In the genomic region with DNA sequence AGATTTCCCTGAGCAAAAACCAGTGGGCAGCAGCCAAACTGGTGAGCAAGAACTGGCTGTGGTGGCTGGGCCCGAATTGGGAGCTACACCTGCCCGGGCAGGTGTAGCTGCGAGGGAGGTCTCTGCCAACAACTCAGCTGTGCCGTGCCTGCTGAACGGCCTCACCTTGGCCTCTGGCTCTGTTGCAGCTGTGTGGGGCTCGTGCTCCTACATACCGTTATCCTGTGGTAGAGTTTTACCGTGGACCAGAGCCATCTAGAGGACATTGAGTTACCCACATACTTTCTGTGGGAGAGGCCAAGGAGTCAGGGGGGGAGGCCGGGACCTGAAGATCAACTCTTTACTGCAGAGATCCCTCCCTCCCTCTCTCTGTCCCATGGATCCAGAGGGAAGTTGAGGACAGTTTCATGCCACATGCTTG, we compare ENCODE assay signal across 9 cellular contexts. TPM values are rescaled to one million over a fixed set of nuclear protein-coding genes. Genes with fewer than 3 reads are reported as not detected.
DNase-seq lines count a peak whose midpoint lies in the region; ATAC-seq and TF ChIP-seq lines count a peak whose summit lies in the region.
"Had no signal": no experiment of that assay in that cellular context is flagged by ENCODE, and none has a peak within 500 bp of the region (broad histone marks: within the 10 kb centered on the region; RNA-seq: fewer than 3 reads in every experiment).

No MANE protein-coding gene starts in this region.

- intact Hi-C loops in thyroid gland (cut with DNase I) = no loop called here
- intact Hi-C loops in PC-3 (cut with micrococcal nuclease) = loop anchor here (10.0 kb wide), 1 partner anchor 170 kb away; no protein-coding TSS in a partner anchor

- TF ChIP-seq CTCF in AG04450 (IDR thresholded peaks at IDR 0.05; ENCODE audit: low read depth, low read length) (peak; percentile 23; the same call in 1 of the 2 replicates), epithelial cell of esophagus (IDR thresholded peaks at IDR 0.05; ENCODE audit: insufficient read depth, low read depth, low read length, missing control alignments) (no peak), upper lobe of left lung (IDR thresholded peaks at IDR 0.05) (no peak), thyroid gland (IDR thresholded peaks at IDR 0.05) (no peak), PC-3 (conservative IDR thresholded peaks at IDR 0.05; ENCODE audit: low read depth, low read length) (no peak)

- BruUV-seq in PC-3 (replicated peaks; lab: Mats Ljungman, UMichigan) = no TSS peak

- POLR2A ChIA-PET in AG04450 (lab: Yijun Ruan, JAX) (no interaction called here), PC-3 (lab: Charles Lee; ENCODE audit: unreplicated experiment) (no interaction called here)

- H3K4me3 ChIP-seq in AG04450 (ENCODE audit: low read depth, low read length) (no peak overlapping the region), epithelial cell of esophagus (ENCODE audit: low read length) (no peak overlapping the region), upper lobe of left lung (no peak overlapping the region), thyroid gland (replicated peaks in 1 of 3) (no peak overlapping the region), PC-3 (ENCODE audit: low read length) (no peak overlapping the region)
- H3K4me3 ChIP-seq: adrenal gland had no signal

- TF ChIP-seq EP300 in upper lobe of left lung (IDR thresholded peaks at IDR 0.05) = no peak

- peak; percentile 80 for ATAC-seq in GM18498 (IDR thresholded peaks at IDR 0.05; ENCODE audit: unreplicated experiment)
- peak; percentile 67 for ATAC-seq in HG02938 (IDR thresholded peaks at IDR 0.05; ENCODE audit: unreplicated experiment)
- peak; percentile 48 to 64 for ATAC-seq in upper lobe of left lung (ENCODE audit: low FRiP score in 2 of 2)
- no peak for ATAC-seq in PC-3

- H3K9ac ChIP-seq in PC-3 (ENCODE audit: low read length) = no peak overlapping the region

- H3K36me3 ChIP-seq in upper lobe of left lung (no peaks in the 10 kb centered on the region), thyroid gland (no peaks in the 10 kb centered on the region), PC-3 (ENCODE audit: low read depth, low read length) (no peaks in the 10 kb centered on the region)
- H3K36me3 ChIP-seq: adrenal gland had no signal

- H3K9me2 ChIP-seq in PC-3 (replicated peaks; ENCODE audit: low read length) = no peaks in the 10 kb centered on the region

- no peak overlapping the region for H2AFZ ChIP-seq in PC-3 (ENCODE audit: low read length)

- 35 to 39% methylated on average over 4 to 9 of the region's 9 CpGs for WGBS in upper lobe of left lung, 2 donors
- WGBS in thyroid gland, 2 donors = 54 to 62% methylated on average over 8 to 9 of the region's 9 CpGs

- H3F3A ChIP-seq in PC-3 (ENCODE audit: low read length, unreplicated experiment) = no peaks in the 10 kb centered on the region

- H3K27ac ChIP-seq in AG04450 (ENCODE audit: low read depth, low read length) (no peak overlapping the region), upper lobe of left lung (no peak overlapping the region), thyroid gland (no peak overlapping the region), PC-3 (ENCODE audit: low read length) (no peak overlapping the region)
- H3K27ac ChIP-seq: adrenal gland had no signal

- H3K4me1 ChIP-seq in upper lobe of left lung (peaks cover 0 to 6% (median 5%) of the 10 kb centered on the region in 4 donors), thyroid gland (peaks cover 0 to 3% of the 10 kb centered on the region in 2 donors), PC-3 (ENCODE audit: insufficient read depth, low read length) (no peaks in the 10 kb centered on the region)

- TF ChIP-seq POLR2A in upper lobe of left lung (IDR thresholded peaks at IDR 0.05) (no peak), thyroid gland (IDR thresholded peaks at IDR 0.05) (no peak)

- H3K4me2 ChIP-seq in PC-3 (ENCODE audit: low read length) = no peak overlapping the region

- no peaks in the 10 kb centered on the region for H4K20me1 ChIP-seq in PC-3 (ENCODE audit: low read length)

- H3K9me3 ChIP-seq in AG04450 (ENCODE audit: control insufficient read depth, insufficient read depth, low read length) (no peaks in the 10 kb centered on the region), upper lobe of left lung (no peaks in the 10 kb centered on the region), thyroid gland (no peaks in the 10 kb centered on the region), PC-3 (ENCODE audit: low read length) (no peaks in the 10 kb centered on the region)
- H3K9me3 ChIP-seq: adrenal gland had no signal

- CTCF ChIA-PET in AG04450 (lab: Charles Lee) (no interaction called here), PC-3 (lab: Charles Lee) (no interaction called here)

- no peaks in the 10 kb centered on the region for H3K27me3 ChIP-seq in AG04450 (ENCODE audit: control insufficient read depth, insufficient read depth, low read length)
- no peaks in the 10 kb centered on the region for H3K27me3 ChIP-seq in upper lobe of left lung
- no peaks in the 10 kb centered on the region for H3K27me3 ChIP-seq in thyroid gland
- no peaks in the 10 kb centered on the region for H3K27me3 ChIP-seq in PC-3 (ENCODE audit: low read length)
- H3K27me3 ChIP-seq: adrenal gland had no signal

- DNase-seq in AG04450 (ENCODE audit: low read depth, low spot score) (no peak), RPMI8226 (peak; percentile 75), epithelial cell of esophagus (ENCODE audit: low read depth) (peak; percentile 91), upper lobe of left lung (peak in 1 of 2 donors; percentile 25), thyroid gland (no peak), PC-3 (no peak)

- no peaks in the 10 kb centered on the region for H3K79me2 ChIP-seq in PC-3 (ENCODE audit: low read length)

RNA-seq across cellular contexts. Expression of a gene that starts 8.0 kb away (rescaled TPM):
- polyA plus RNA-seq in AG04450 (2011; rRNA removed) = 0.66 and 1.5 TPM in 2 replicates
- 0.87 TPM in 1 of 2 replicates, not detected in the other for polyA minus RNA-seq in AG04450 (2011; rRNA and poly(A)+ RNA removed)
- total RNA-seq in upper lobe of left lung (10 to 100 TPM in 1 of 6 donors, 1 to 10 TPM in 5; 3.9 to 16.8 (median 5.8) TPM), thyroid gland (10 to 100 TPM in 3 of 4 donors, 1 to 10 TPM in 1; 7.6 to 26.0 (median 13.3) TPM), PC-3 (2014; rRNA removed) (3.4 TPM in 1 of 2 replicates, not detected in the other)

Comparison
In these comparisons a context has a peak if more than half of its experiments do, and no peak if none do; other contexts are left out.
1. DNase-seq: peak in RPMI8226 (single experiment) and epithelial cell of esophagus (single experiment); none in AG04450 (single experiment), thyroid gland (0 of 2) and PC-3 (single experiment).